Comparison of ENCODE assay signal across 19 cellular contexts in genomic region chr12:133236144-133236543, GRCh38. TPM values are rescaled to one million over a fixed set of nuclear protein-coding genes. Genes with fewer than 3 reads are reported as not detected.
DNase-seq lines count a peak whose midpoint lies in the region; ATAC-seq lines count a peak whose summit lies in the region.
"Had no signal": no experiment of that assay in that cellular context is flagged by ENCODE, and none has a peak within 500 bp of the region (broad histone marks: within the 10 kb centered on the region; RNA-seq: fewer than 3 reads in every experiment).

No MANE protein-coding gene starts in this region.

- no peaks in the 10 kb centered on the region for H3K4me1 Mint-ChIP-seq in stimulated activated memory B cell treated with anti-CD40 and anti-IgM and Interleukin-4, amounts not matched to agents 10 μg/mL and 1 μg/mL and 100 μg/mL, for 72 hours
- H3K4me1 Mint-ChIP-seq: CD4-positive, alpha-beta memory T cell; GM23338 had no signal

- H3K36me3 Mint-ChIP-seq in stimulated activated memory B cell treated with anti-CD40 and anti-IgM and Interleukin-4, amounts not matched to agents 10 μg/mL and 1 μg/mL and 100 μg/mL, for 72 hours: no peaks in the 10 kb centered on the region
- H3K36me3 Mint-ChIP-seq: CD4-positive, alpha-beta memory T cell had no signal

- no peak overlapping the region for H3K27ac Mint-ChIP-seq in stimulated activated memory B cell treated with anti-CD40 and anti-IgM and Interleukin-4, amounts not matched to agents 10 μg/mL and 1 μg/mL and 100 μg/mL, for 72 hours
- H3K27ac Mint-ChIP-seq: CD4-positive, alpha-beta memory T cell; GM23338 had no signal

- peaks cover 19% of the 10 kb centered on the region for H3K27me3 Mint-ChIP-seq in stimulated activated memory B cell treated with anti-CD40 and anti-IgM and Interleukin-4, amounts not matched to agents 10 μg/mL and 1 μg/mL and 100 μg/mL, for 72 hours

- H3K9me3 Mint-ChIP-seq in stimulated activated memory B cell treated with anti-CD40 and anti-IgM and Interleukin-4, amounts not matched to agents 10 μg/mL and 1 μg/mL and 100 μg/mL, for 72 hours: peaks cover 12% of the 10 kb centered on the region

- H3K4me3 ChIP-seq in H7 (ENCODE audit: insufficient read depth, low read depth, low read length): no peak overlapping the region
- H3K4me3 ChIP-seq: GM23338 had no signal

- H3K4me3 Mint-ChIP-seq in stimulated activated memory B cell treated with anti-CD40 and anti-IgM and Interleukin-4, amounts not matched to agents 10 μg/mL and 1 μg/mL and 100 μg/mL, for 72 hours: no peak overlapping the region
- H3K4me3 Mint-ChIP-seq: CD4-positive, alpha-beta memory T cell; GM23338 had no signal

- H3K27me3 ChIP-seq in H7 (ENCODE audit: control insufficient read depth, insufficient read depth, low read length): no peaks in the 10 kb centered on the region

- peak; percentile 58 for ATAC-seq in stimulated activated memory B cell treated with anti-CD40 and anti-IgM and Interleukin-4, amounts not matched to agents 10 μg/mL and 1 μg/mL and 100 μg/mL, for 72 hours
- no peak for ATAC-seq in GM21367 (IDR thresholded peaks at IDR 0.05; ENCODE audit: unreplicated experiment)
- ATAC-seq: GM23338 had no signal

- DNase-seq in AG20443 (ENCODE audit: low spot score) (peak; percentile 5), H7 (peak; percentile 32), iPS-NIHi11 (ENCODE audit: low spot score) (peak; percentile 7), NCI-H774 (lab: John Stamatoyannopoulos, UW) (no peak), GOT3 (lab: John Stamatoyannopoulos, UW) (no peak), AG08396 (ENCODE audit: low spot score) (no peak)
- DNase-seq: C1 segment of cervical spinal cord, Calu3, COR-L47, DMS53, DMS79 treated with DMSO at 0.1 percent for 48 hours, GF-D8, HCEC 1CT had no signal

- H3K36me3 ChIP-seq in H7 (replicated peaks; ENCODE audit: control insufficient read depth, insufficient read depth, low read length): no peaks in the 10 kb centered on the region

RNA-seq across cellular contexts. Expression of gene ANHX, which starts 0.5 kb away (rescaled TPM):
- total RNA-seq in H7 (2014; rRNA removed; shearing (Covaris generic)): not detected in 2 replicates
- total RNA-seq: Calu3; CD4-positive, alpha-beta memory T cell; Daoy; G401; GM23338 had no signal

RNA-seq across cellular contexts. Expression of gene ZNF268, which starts 54.8 kb away (rescaled TPM):
- total RNA-seq in H7 (2014; rRNA removed; shearing (Covaris generic)): 16.4 and 21.7 TPM in 2 replicates

Comparison
In these comparisons a context has a peak if more than half of its experiments do, and no peak if none do; other contexts are left out.
1. DNase-seq: peak in AG20443 (single experiment), H7 (single experiment) and iPS-NIHi11 (single experiment); none in NCI-H774 (single experiment), GOT3 (single experiment) and AG08396 (single experiment).